ENCODE assay signal across 13 cellular contexts in the genomic region with DNA sequence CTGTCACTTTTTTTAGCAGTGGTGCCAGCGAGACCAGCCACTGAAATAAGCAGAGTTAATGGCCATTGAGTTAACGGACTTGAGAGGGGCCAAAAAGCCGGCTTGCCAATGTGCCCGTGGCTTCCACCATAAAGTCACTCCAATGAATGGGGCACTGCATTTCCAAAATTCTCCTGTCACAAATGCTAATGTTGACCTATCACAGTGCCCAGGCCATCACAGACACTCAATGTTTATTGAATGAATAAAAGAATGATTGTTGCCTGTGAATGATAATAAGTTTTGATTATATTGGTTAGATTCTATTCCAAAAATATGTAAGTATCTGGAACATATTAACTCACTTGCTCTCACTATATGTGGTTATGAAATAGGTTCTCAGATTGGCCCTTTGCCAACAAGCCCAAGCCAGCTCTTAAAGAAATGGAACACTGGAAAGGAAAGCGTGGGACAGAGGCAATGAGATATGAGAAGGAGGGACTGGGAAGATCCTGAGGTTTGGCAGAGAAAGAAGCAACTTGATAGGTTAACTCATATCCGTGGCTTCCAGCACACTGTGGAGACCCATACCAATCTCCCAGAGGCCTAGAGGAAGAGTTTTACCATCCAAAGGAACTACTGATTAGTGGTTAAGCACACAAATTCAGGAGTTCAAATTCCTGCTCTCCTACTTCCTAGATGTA.
DNase-seq lines count a peak whose midpoint lies in the region; ATAC-seq and TF ChIP-seq lines count a peak whose summit lies in the region.
"Had no signal": no experiment of that assay in that cellular context is flagged by ENCODE, and none has a peak within 500 bp of the region (broad histone marks: within the 10 kb centered on the region; RNA-seq: fewer than 3 reads in every experiment).

No MANE protein-coding gene starts in this region.

- BruUV-seq in Calu3 (replicated peaks; lab: Mats Ljungman, UMichigan), result no TSS peak

- H3K36me3 ChIP-seq in effector memory CD4-positive, alpha-beta T cell (ENCODE audit: control insufficient read depth, insufficient read depth, low read length), result no peaks in the 10 kb centered on the region
- H3K36me3 ChIP-seq: tibial artery had no signal

- POLR2A ChIA-PET in naive thymus-derived CD8-positive, alpha-beta T cell (lab: Charles Lee), result interaction anchor here (0.6 to 14.0 kb wide), 6 partner anchors 27 to 160 kb away, joined by 3 to 283 read pairs (median 4); partner anchors contain the start of gene BTG1
- POLR2A ChIA-PET in activated CD4-positive, alpha-beta T cell treated with anti-CD3 and anti-CD28 coated beads, Interleukin-2, amount 10 ng/mL, durations not matched to agents 7 days and 5 days (lab: Charles Lee), result no interaction called here

- no peaks in the 10 kb centered on the region for H3K27me3 ChIP-seq in effector memory CD4-positive, alpha-beta T cell (replicated peaks; ENCODE audit: control insufficient read depth, insufficient read depth, low read length, poor library complexity, severe bottlenecking)
- H3K27me3 ChIP-seq: tibial artery had no signal

- H3K4me3 ChIP-seq in effector memory CD4-positive, alpha-beta T cell (ENCODE audit: insufficient read depth, low read depth, low read length, poor library complexity, severe bottlenecking), result no peak overlapping the region
- H3K4me3 ChIP-seq: tibial artery had no signal

- H3K27ac Mint-ChIP-seq in Calu3 (ENCODE audit: unreplicated experiment), result no peak overlapping the region
- H3K27ac Mint-ChIP-seq in naive thymus-derived CD8-positive, alpha-beta T cell, result peak overlapping the region; percentile 91 to 100 (median 99)
- H3K27ac Mint-ChIP-seq in activated CD4-positive, alpha-beta T cell treated with anti-CD3 and anti-CD28 coated beads, Interleukin-2, amount 10 ng/mL, durations not matched to agents 7 days and 5 days, result no peak overlapping the region

- CTCF ChIA-PET in Calu3 (lab: Charles Lee), result interaction anchor here (1.2 kb wide), 1 partner anchor 55 kb away, joined by 3 read pairs; no protein-coding TSS in a partner anchor
- CTCF ChIA-PET in activated CD4-positive, alpha-beta T cell treated with anti-CD3 and anti-CD28 coated beads, Interleukin-2, amount 10 ng/mL, durations not matched to agents 7 days and 5 days (lab: Charles Lee), result interaction anchor here (0.7 kb wide), 1 partner anchor 65 kb away, joined by 3 read pairs; no protein-coding TSS in a partner anchor

- ATAC-seq in naive thymus-derived CD8-positive, alpha-beta T cell, result no peak
- ATAC-seq: Right ventricle myocardium inferior had no signal

- peaks cover 29% of the 10 kb centered on the region for H3K4me1 Mint-ChIP-seq in Calu3 (ENCODE audit: low read depth, unreplicated experiment)
- peaks cover 31 to 95% (median 89%) of the 10 kb centered on the region in 4 donors for H3K4me1 Mint-ChIP-seq in naive thymus-derived CD8-positive, alpha-beta T cell
- H3K4me1 Mint-ChIP-seq in activated CD4-positive, alpha-beta T cell treated with anti-CD3 and anti-CD28 coated beads, Interleukin-2, amount 10 ng/mL, durations not matched to agents 7 days and 5 days, result peaks cover 73% of the 10 kb centered on the region

- peaks cover 6% of the 10 kb centered on the region for H3K9me3 Mint-ChIP-seq in Calu3 (ENCODE audit: low read depth, unreplicated experiment)
- peaks cover 0 to 10% (median 0%) of the 10 kb centered on the region in 9 donors for H3K9me3 Mint-ChIP-seq in naive thymus-derived CD8-positive, alpha-beta T cell
- H3K9me3 Mint-ChIP-seq in activated CD4-positive, alpha-beta T cell treated with anti-CD3 and anti-CD28 coated beads, Interleukin-2, amount 10 ng/mL, durations not matched to agents 7 days and 5 days, result peaks cover 5% of the 10 kb centered on the region

- no peaks in the 10 kb centered on the region for H3K9me3 ChIP-seq in effector memory CD4-positive, alpha-beta T cell (ENCODE audit: control insufficient read depth, low read length)
- H3K9me3 ChIP-seq: tibial artery had no signal

- peak; percentile 12 for DNase-seq in Calu3
- DNase-seq in RPMI7951 (ENCODE audit: low read depth), result peak; percentile 24
- DNase-seq in effector memory CD4-positive, alpha-beta T cell, result no peak
- no peak for DNase-seq in naive thymus-derived CD8-positive, alpha-beta T cell
- no peak for DNase-seq in activated CD4-positive, alpha-beta T cell treated with anti-CD3 and anti-CD28 coated beads, Interleukin-2, amount 10 ng/mL, durations not matched to agents 7 days and 5 days
- no peak for DNase-seq in NCI-H2227 treated with DMSO at 0.1 percent for 48 hours (lab: John Stamatoyannopoulos, UW)
- DNase-seq in COLO829 (ENCODE audit: low spot score), result no peak
- DNase-seq: amniotic stem cell, hypothalamus, NCI-H774, tibial artery had no signal

- no peak overlapping the region for H3K4me3 Mint-ChIP-seq in Calu3 (ENCODE audit: low read depth, unreplicated experiment)
- peak overlapping the region in 9 of 10 donors; percentile 29 to 89 (median 49) for H3K4me3 Mint-ChIP-seq in naive thymus-derived CD8-positive, alpha-beta T cell
- no peak overlapping the region for H3K4me3 Mint-ChIP-seq in activated CD4-positive, alpha-beta T cell treated with anti-CD3 and anti-CD28 coated beads, Interleukin-2, amount 10 ng/mL, durations not matched to agents 7 days and 5 days

- H3K27ac ChIP-seq in effector memory CD4-positive, alpha-beta T cell (ENCODE audit: insufficient read depth, low read length, poor library complexity, severe bottlenecking), result peak overlapping the region; percentile 68
- H3K27ac ChIP-seq: parathyroid adenoma, tibial artery had no signal

- H3K27me3 Mint-ChIP-seq in Calu3 (ENCODE audit: unreplicated experiment), result no peaks in the 10 kb centered on the region
- no peaks in the 10 kb centered on the region for H3K27me3 Mint-ChIP-seq in naive thymus-derived CD8-positive, alpha-beta T cell
- H3K27me3 Mint-ChIP-seq in activated CD4-positive, alpha-beta T cell treated with anti-CD3 and anti-CD28 coated beads, Interleukin-2, amount 10 ng/mL, durations not matched to agents 7 days and 5 days, result no peaks in the 10 kb centered on the region

- no peak for TF ChIP-seq CTCF in Calu3 (IDR thresholded peaks at IDR 0.05; ENCODE audit: unreplicated experiment)

- intact Hi-C loops in Calu3 (cut with micrococcal nuclease; ENCODE audit: unreplicated experiment), result no loop called here

- no peaks in the 10 kb centered on the region for H3K36me3 Mint-ChIP-seq in Calu3 (ENCODE audit: insufficient read depth, unreplicated experiment)
- no peaks in the 10 kb centered on the region for H3K36me3 Mint-ChIP-seq in naive thymus-derived CD8-positive, alpha-beta T cell
- peaks cover 13% of the 10 kb centered on the region for H3K36me3 Mint-ChIP-seq in activated CD4-positive, alpha-beta T cell treated with anti-CD3 and anti-CD28 coated beads, Interleukin-2, amount 10 ng/mL, durations not matched to agents 7 days and 5 days (ENCODE audit: low read depth)

- peaks cover 61% of the 10 kb centered on the region for H3K4me1 ChIP-seq in effector memory CD4-positive, alpha-beta T cell (ENCODE audit: control insufficient read depth, insufficient read depth, low read length, poor library complexity, severe bottlenecking)

Comparison
In these comparisons a context has a peak if more than half of its experiments do, and no peak if none do; other contexts are left out.
1. DNase-seq: peak in Calu3 (single experiment) and RPMI7951 (single experiment); none in effector memory CD4-positive, alpha-beta T cell (0 of 3), naive thymus-derived CD8-positive, alpha-beta T cell (0 of 10), activated CD4-positive, alpha-beta T cell treated with anti-CD3 and anti-CD28 coated beads, Interleukin-2, amount 10 ng/mL, durations not matched to agents 7 days and 5 days (single experiment), NCI-H2227 treated with DMSO at 0.1 percent for 48 hours (single experiment) and COLO829 (single experiment).
2. H3K27ac Mint-ChIP-seq: peak in naive thymus-derived CD8-positive, alpha-beta T cell (10 of 10); none in Calu3 (single experiment) and activated CD4-positive, alpha-beta T cell treated with anti-CD3 and anti-CD28 coated beads, Interleukin-2, amount 10 ng/mL, durations not matched to agents 7 days and 5 days (single experiment).
3. H3K4me3 Mint-ChIP-seq: peak in naive thymus-derived CD8-positive, alpha-beta T cell (9 of 10); none in Calu3 (single experiment) and activated CD4-positive, alpha-beta T cell treated with anti-CD3 and anti-CD28 coated beads, Interleukin-2, amount 10 ng/mL, durations not matched to agents 7 days and 5 days (single experiment).